Comparison of ENCODE assay signal across 28 cellular contexts in genomic region chr5:115363879-115364278, GRCh38.
"Had no signal": no experiment of that assay in that cellular context is flagged by ENCODE, and none has a peak within 500 bp of the region (broad histone marks: within the 10 kb centered on the region; RNA-seq: fewer than 3 reads in every experiment).

No MANE protein-coding gene starts in this region.

- H3K36me3 Mint-ChIP-seq: naive thymus-derived CD4-positive, alpha-beta T cell; natural killer cell; stimulated activated effector memory CD8-positive, alpha-beta T cell treated with anti-CD3 and anti-CD28 coated beads, Interleukin-12 subunit alpha, Interleukin-12 subunit beta, amount 100 ng/mL, for 72 hours; stimulated activated naive B cell treated with anti-CD40 and anti-IgM and Interleukin-4, amounts not matched to agents 10 μg/mL and 1 μg/mL and 100 μg/mL, for 72 hours; type B pancreatic cell had no signal

- H3K27ac Mint-ChIP-seq: naive thymus-derived CD4-positive, alpha-beta T cell; natural killer cell; nephron; progenitor cell of endocrine pancreas; stimulated activated effector memory CD8-positive, alpha-beta T cell treated with anti-CD3 and anti-CD28 coated beads, Interleukin-12 subunit alpha, Interleukin-12 subunit beta, amount 100 ng/mL, for 72 hours; stimulated activated naive B cell treated with anti-CD40 and anti-IgM and Interleukin-4, amounts not matched to agents 10 μg/mL and 1 μg/mL and 100 μg/mL, for 72 hours; stimulated activated naive CD8-positive, alpha-beta T cell treated with anti-CD3 and anti-CD28 coated beads, Interleukin-15, Interleukin-2, amounts not matched to agents 100 ng/mL and 50 ng/mL, for 24 hours; type B pancreatic cell had no signal

- H3K9ac ChIP-seq: parathyroid adenoma had no signal

- H3K36me3 ChIP-seq: neutrophil, right lobe of liver, sigmoid colon, stomach, tibial artery, transverse colon, upper lobe of right lung, uterus had no signal

- H3K9me3 Mint-ChIP-seq: natural killer cell; nephron; stimulated activated effector memory CD8-positive, alpha-beta T cell treated with anti-CD3 and anti-CD28 coated beads, Interleukin-12 subunit alpha, Interleukin-12 subunit beta, amount 100 ng/mL, for 72 hours; stimulated activated naive B cell treated with anti-CD40 and anti-IgM and Interleukin-4, amounts not matched to agents 10 μg/mL and 1 μg/mL and 100 μg/mL, for 72 hours; stimulated activated naive CD8-positive, alpha-beta T cell treated with anti-CD3 and anti-CD28 coated beads, Interleukin-15, Interleukin-2, amounts not matched to agents 100 ng/mL and 50 ng/mL, for 24 hours had no signal

- H3K27me3 ChIP-seq: right lobe of liver, sigmoid colon, stomach, testis, tibial artery, transverse colon, upper lobe of right lung, uterus had no signal

- ATAC-seq: naive thymus-derived CD4-positive, alpha-beta T cell; natural killer cell; psoas muscle; right cardiac atrium; right lobe of liver; stimulated activated effector memory CD8-positive, alpha-beta T cell treated with anti-CD3 and anti-CD28 coated beads, Interleukin-12 subunit alpha, Interleukin-12 subunit beta, amount 100 ng/mL, for 72 hours; stimulated activated naive B cell treated with anti-CD40 and anti-IgM and Interleukin-4, amounts not matched to agents 10 μg/mL and 1 μg/mL and 100 μg/mL, for 72 hours; upper lobe of right lung had no signal

- FAIRE-seq: small intestine had no signal

- H3K4me1 Mint-ChIP-seq: naive thymus-derived CD4-positive, alpha-beta T cell; natural killer cell; stimulated activated effector memory CD8-positive, alpha-beta T cell treated with anti-CD3 and anti-CD28 coated beads, Interleukin-12 subunit alpha, Interleukin-12 subunit beta, amount 100 ng/mL, for 72 hours had no signal

- H3K27me3 Mint-ChIP-seq: type B pancreatic cell had no signal

- H3K27ac ChIP-seq: neutrophil, parathyroid adenoma, psoas muscle, right lobe of liver, sigmoid colon, stomach, testis, tibial artery, transverse colon, upper lobe of right lung, uterus had no signal

- H3K9me3 ChIP-seq: neutrophil, psoas muscle, right lobe of liver, sigmoid colon, stomach, testis, tibial artery, transverse colon, upper lobe of right lung, uterus had no signal

- H3K79me2 ChIP-seq: parathyroid adenoma had no signal

- H3K4me1 ChIP-seq: right lobe of liver, sigmoid colon, testis, tibial artery, upper lobe of right lung, uterus had no signal

- DNase-seq: naive thymus-derived CD4-positive, alpha-beta T cell; natural killer cell; nucleus accumbens; posterior cingulate gyrus; psoas muscle; right cardiac atrium; right lobe of liver; sigmoid colon; small intestine; stimulated activated CD4-positive, alpha-beta T cell treated with anti-CD3 and anti-CD28 coated beads, Interleukin-15, amount 100 ng/mL, for 24 hours; stimulated activated CD4-positive, alpha-beta T cell treated with anti-CD3 and anti-CD28 coated beads, Interleukin-2, amount 100 ng/mL, for 24 hours; stimulated activated CD4-positive, alpha-beta T cell treated with anti-CD3 and anti-CD28 coated beads, Interleukin-2, amount 100 ng/mL, for 48 hours; stimulated activated CD4-positive, alpha-beta T cell treated with anti-CD3 and anti-CD28 coated beads, Interleukin-4, amount 100 ng/mL, for 24 hours; stimulated activated naive B cell treated with anti-CD40 and anti-IgM and Interleukin-4, amounts not matched to agents 10 μg/mL and 1 μg/mL and 100 μg/mL, for 72 hours; stimulated activated naive CD4-positive, alpha-beta T cell treated with Interleukin-2 at 50 U/mL for 16 hours; stomach; testis; tibial artery; transverse colon; upper lobe of right lung; uterus had no signal

- H3K4me3 ChIP-seq: psoas muscle, right lobe of liver, sigmoid colon, stomach, testis, tibial artery, transverse colon, upper lobe of right lung, uterus had no signal

- H3K4me3 Mint-ChIP-seq: naive thymus-derived CD4-positive, alpha-beta T cell; natural killer cell; nephron; stimulated activated effector memory CD8-positive, alpha-beta T cell treated with anti-CD3 and anti-CD28 coated beads, Interleukin-12 subunit alpha, Interleukin-12 subunit beta, amount 100 ng/mL, for 72 hours; stimulated activated naive B cell treated with anti-CD40 and anti-IgM and Interleukin-4, amounts not matched to agents 10 μg/mL and 1 μg/mL and 100 μg/mL, for 72 hours; stimulated activated naive CD8-positive, alpha-beta T cell treated with anti-CD3 and anti-CD28 coated beads, Interleukin-15, Interleukin-2, amounts not matched to agents 100 ng/mL and 50 ng/mL, for 24 hours; type B pancreatic cell had no signal

- H2AFZ ChIP-seq: parathyroid adenoma had no signal
